In the genomic region with DNA sequence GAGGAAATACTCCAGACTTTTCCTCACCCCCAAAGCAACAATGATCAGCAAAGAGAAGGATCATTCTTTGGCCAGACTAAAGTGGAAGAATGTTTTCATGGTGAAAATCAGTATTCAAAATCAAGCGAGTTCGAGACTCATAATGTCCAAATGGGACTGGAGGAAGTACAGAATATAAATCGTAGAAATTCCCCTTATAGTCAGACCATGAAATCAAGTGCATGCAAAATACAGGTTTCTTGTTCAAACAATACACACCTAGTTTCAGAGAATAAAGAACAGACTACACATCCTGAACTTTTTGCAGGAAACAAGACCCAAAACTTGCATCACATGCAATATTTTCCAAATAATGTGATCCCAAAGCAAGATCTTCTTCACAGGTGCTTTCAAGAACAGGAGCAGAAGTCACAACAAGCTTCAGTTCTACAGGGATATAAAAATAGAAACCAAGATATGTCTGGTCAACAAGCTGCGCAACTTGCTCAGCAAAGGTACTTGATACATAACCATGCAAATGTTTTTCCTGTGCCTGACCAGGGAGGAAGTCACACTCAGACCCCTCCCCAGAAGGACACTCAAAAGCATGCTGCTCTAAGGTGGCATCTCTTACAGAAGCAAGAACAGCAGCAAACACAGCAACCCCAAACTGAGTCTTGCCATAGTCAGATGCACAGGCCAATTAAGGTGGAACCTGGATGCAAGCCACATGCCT, we compare ENCODE assay signal across 14 cellular contexts.
A peak's percentile ranks its signal among the peaks of the same experiment; 100 is the strongest.
DNase-seq lines count a peak whose midpoint lies in the region; ATAC-seq and TF ChIP-seq lines count a peak whose summit lies in the region.
"Had no signal": no experiment of that assay in that cellular context is flagged by ENCODE, and none has a peak within 500 bp of the region (broad histone marks: within the 10 kb centered on the region; RNA-seq: fewer than 3 reads in every experiment).

No MANE protein-coding gene starts in this region.

- H2AFZ ChIP-seq in OCI-LY3 (ENCODE audit: low read depth, low read length): no peak overlapping the region
- H2AFZ ChIP-seq in mesenchymal stem cell (ENCODE audit: low read depth, low read length): no peak overlapping the region

- no peak overlapping the region for H2BK5ac ChIP-seq in mesenchymal stem cell (ENCODE audit: low read depth, low read length, poor library complexity, severe bottlenecking)

- in situ Hi-C loops in GM13977 (cut with MboI; ENCODE audit: low pct_unique_long_range_greater_than_20kb, low sequenced_read_pairs, unreplicated experiment): no loop called here

- H3K9me3 ChIP-seq in OCI-LY3 (ENCODE audit: insufficient read depth, low read length) (no peaks in the 10 kb centered on the region), mesenchymal stem cell (ENCODE audit: control insufficient read depth, low read length) (no peaks in the 10 kb centered on the region)
- H3K9me3 ChIP-seq: upper lobe of left lung had no signal

- H3K79me1 ChIP-seq in mesenchymal stem cell (replicated peaks; ENCODE audit: low read length, poor library complexity, severe bottlenecking): peaks cover 33% of the 10 kb centered on the region

- no peak overlapping the region for H3K14ac ChIP-seq in mesenchymal stem cell (ENCODE audit: low read length in 2 of 2)

- DNase-seq in GM13977 (ENCODE audit: low spot score): peak; percentile 10
- no peak for DNase-seq in activated gamma-delta T cell treated with Interleukin-2 at 50 U/mL for 16 hours
- DNase-seq in omental fat pad (ENCODE audit: low spot score): no peak
- DNase-seq in mesenchymal stem cell: no peak
- no peak for DNase-seq in NK-92 (lab: John Stamatoyannopoulos, UW; ENCODE audit: unreplicated experiment)
- DNase-seq: brain microvascular endothelial cell; foreskin fibroblast; GOT3; RPMI8226; stimulated activated CD4-positive, alpha-beta T cell treated with anti-CD3 and anti-CD28 coated beads, Interleukin-4, amount 100 ng/mL, for 4 hours; upper lobe of left lung had no signal

- H3K18ac ChIP-seq in mesenchymal stem cell (ENCODE audit: low read depth in 1 of 2, low read length in 2 of 2): no peak overlapping the region

- H3K23ac ChIP-seq in mesenchymal stem cell (ENCODE audit: low read length in 2 of 2): no peak overlapping the region

- no peak for TF ChIP-seq CTCF in GM13977 (IDR thresholded peaks at IDR 0.05; ENCODE audit: extremely low read depth, insufficient read depth, missing control alignments)
- TF ChIP-seq CTCF in OCI-LY3 (IDR thresholded peaks at IDR 0.05; ENCODE audit: low read depth, low read length): no peak
- no peak for TF ChIP-seq CTCF in omental fat pad (IDR thresholded peaks at IDR 0.05)

- H3K79me2 ChIP-seq in OCI-LY3 (ENCODE audit: low read length): no peaks in the 10 kb centered on the region

- H2BK15ac ChIP-seq in mesenchymal stem cell (ENCODE audit: low read depth, poor library complexity, severe bottlenecking): no peak overlapping the region

- H3K4me1 ChIP-seq in OCI-LY3 (ENCODE audit: low read length): peaks cover 34% of the 10 kb centered on the region
- H3K4me1 ChIP-seq in mesenchymal stem cell (ENCODE audit: control insufficient read depth, insufficient read depth, low read depth, low read length): no peaks in the 10 kb centered on the region

- H2BK12ac ChIP-seq in mesenchymal stem cell (ENCODE audit: low read length in 2 of 2): no peak overlapping the region

- H4K20me1 ChIP-seq in OCI-LY3 (ENCODE audit: insufficient read depth, low read length): peaks cover 5% of the 10 kb centered on the region; the same call in 1 of the 2 replicates

- ATAC-seq in GM19372 (IDR thresholded peaks at IDR 0.05; ENCODE audit: low read depth, unreplicated experiment): peak; percentile 74
- peak; percentile 81 for ATAC-seq in HG02885 (IDR thresholded peaks at IDR 0.05; ENCODE audit: poor library complexity, unreplicated experiment)
- ATAC-seq in omental fat pad (ENCODE audit: low FRiP score): no peak

- H3K4ac ChIP-seq in mesenchymal stem cell (ENCODE audit: low read depth in 1 of 2, low read length in 2 of 2): no peak overlapping the region

- H3K4me3 ChIP-seq in OCI-LY3 (ENCODE audit: low read length) (peak overlapping the region; percentile 21), mesenchymal stem cell (ENCODE audit: insufficient read depth in 1 of 2, low read depth in 1 of 2, low read length in 2 of 2) (no peak overlapping the region)
- H3K4me3 ChIP-seq: upper lobe of left lung had no signal

- H2AK5ac ChIP-seq in mesenchymal stem cell (ENCODE audit: low read length, severe bottlenecking): no peak overlapping the region

- peak overlapping the region; percentile 24; the same call in 1 of the 2 replicates for H3K9ac ChIP-seq in OCI-LY3 (ENCODE audit: low read length)
- H3K9ac ChIP-seq in mesenchymal stem cell (ENCODE audit: low read length): no peak overlapping the region

- no peak overlapping the region for H4K91ac ChIP-seq in mesenchymal stem cell (ENCODE audit: low read length)

- H3K36me3 ChIP-seq in OCI-LY3 (replicated peaks; ENCODE audit: low read depth, low read length) (peaks cover 34% of the 10 kb centered on the region), mesenchymal stem cell (ENCODE audit: control insufficient read depth in 1 of 2, insufficient read depth in 2 of 2, low read depth in 1 of 2, low read length in 2 of 2) (peaks cover 16 to 40% of the 10 kb centered on the region in 2 experiments)

- H3K27me3 ChIP-seq in OCI-LY3 (ENCODE audit: low read depth, low read length): no peaks in the 10 kb centered on the region
- H3K27me3 ChIP-seq in mesenchymal stem cell (ENCODE audit: control insufficient read depth in 1 of 2, insufficient read depth in 1 of 2, low read length in 2 of 2): no peaks in the 10 kb centered on the region
- H3K27me3 ChIP-seq: brain microvascular endothelial cell, upper lobe of left lung had no signal

- peak overlapping the region; percentile 55 for H3K4me2 ChIP-seq in OCI-LY3 (ENCODE audit: low read length)
- H3K4me2 ChIP-seq in mesenchymal stem cell (ENCODE audit: low read length, poor library complexity, severe bottlenecking): no peak overlapping the region

- no peak overlapping the region for H2BK120ac ChIP-seq in mesenchymal stem cell (ENCODE audit: low read depth, low read length)

- WGBS in mesenchymal stem cell: 96% methylated on average over 4 of the region's 4 CpGs

- H3K27ac ChIP-seq in OCI-LY3 (ENCODE audit: low read length) (peak overlapping the region; percentile 71), mesenchymal stem cell (ENCODE audit: low read length, poor library complexity, severe bottlenecking) (no peak overlapping the region)
- H3K27ac ChIP-seq: brain microvascular endothelial cell, upper lobe of left lung had no signal

- no peak overlapping the region for H4K8ac ChIP-seq in mesenchymal stem cell (ENCODE audit: low read length)
